In the genomic region with DNA sequence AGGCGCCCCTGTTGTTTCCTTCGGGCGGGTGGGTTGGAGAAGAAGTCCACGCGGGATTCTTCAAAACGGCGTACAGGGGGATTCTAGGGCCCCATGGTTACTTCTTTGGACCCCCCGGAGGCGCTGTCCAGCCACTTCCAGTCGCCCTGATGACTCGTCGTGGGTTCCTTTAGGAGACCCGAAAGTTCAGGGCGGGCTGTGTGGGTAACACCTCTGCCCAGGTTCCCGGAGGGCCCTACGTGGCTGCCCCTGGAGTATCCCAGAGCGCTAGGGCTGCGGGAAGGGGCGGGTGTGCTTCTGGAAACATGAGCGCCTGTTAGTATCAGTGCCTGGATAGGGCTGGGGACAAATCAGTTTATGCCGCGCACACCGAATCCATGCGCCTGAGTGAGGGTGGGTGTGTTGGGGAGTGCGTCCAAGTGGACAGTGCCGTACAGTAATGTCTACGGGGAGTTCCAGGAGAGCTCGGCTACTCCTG, we compare ENCODE assay signal across 6 cellular contexts. TPM values are rescaled to one million over a fixed set of nuclear protein-coding genes. Genes with fewer than 3 reads are reported as not detected.
A peak's percentile ranks its signal among the peaks of the same experiment; 100 is the strongest.
DNase-seq lines count a peak whose midpoint lies in the region; ATAC-seq and TF ChIP-seq lines count a peak whose summit lies in the region.

No MANE protein-coding gene starts in this region.

- TF ChIP-seq CTCF in A673 (conservative IDR thresholded peaks at IDR 0.05; ENCODE audit: low read depth, low read length) (no peak), mesothelial cell of epicardium (IDR thresholded peaks at IDR 0.05; ENCODE audit: unreplicated experiment) (no peak)

- H3K9me3 ChIP-seq in A673 (ENCODE audit: low read depth, low read length, poor library complexity, severe bottlenecking): no peaks in the 10 kb centered on the region

- H3K4me3 Mint-ChIP-seq in activated naive CD8-positive, alpha-beta T cell: peak overlapping the region; percentile 79
- H3K4me3 Mint-ChIP-seq in mesothelial cell of epicardium: peak overlapping the region; percentile 72

- H3K27ac ChIP-seq in A673 (ENCODE audit: low read depth, low read length, poor library complexity, severe bottlenecking): no peak overlapping the region

- peak overlapping the region; percentile 58 for H3K4me3 ChIP-seq in A673 (ENCODE audit: low read depth, low read length, poor library complexity, severe bottlenecking)

- no peaks in the 10 kb centered on the region for H3K27me3 ChIP-seq in A673 (replicated peaks; ENCODE audit: insufficient read depth, low read depth, low read length, poor library complexity)

- H3K27me3 Mint-ChIP-seq in activated naive CD8-positive, alpha-beta T cell: no peaks in the 10 kb centered on the region
- H3K27me3 Mint-ChIP-seq in mesothelial cell of epicardium (ENCODE audit: low read depth): peaks cover 22% of the 10 kb centered on the region

- H3K4me1 ChIP-seq in A673 (ENCODE audit: insufficient read depth, low read length, poor library complexity, severe bottlenecking): peaks cover 17% of the 10 kb centered on the region

- DNase-seq in A673 (ENCODE audit: low spot score) (peak; percentile 81), HPDE6-E6E7 (ENCODE audit: extremely low spot score) (peak; percentile 49), mesothelial cell of epicardium (ENCODE audit: low spot score in 2 of 2, unreplicated experiment in 2 of 2) (no peak)

- BruUV-seq in A673 (replicated peaks; lab: Mats Ljungman, UMichigan): no TSS peak

- H3K27ac Mint-ChIP-seq in activated naive CD8-positive, alpha-beta T cell: peak overlapping the region; percentile 58
- H3K27ac Mint-ChIP-seq in mesothelial cell of epicardium: peak overlapping the region; percentile 67

- POLR2A ChIA-PET in A673 (lab: Charles Lee; ENCODE audit: low non-redundant PET): no interaction called here

- H3K36me3 ChIP-seq in A673 (ENCODE audit: insufficient read depth, low read length, poor library complexity, severe bottlenecking): no peaks in the 10 kb centered on the region

- H3K36me3 Mint-ChIP-seq in activated naive CD8-positive, alpha-beta T cell: no peaks in the 10 kb centered on the region
- H3K36me3 Mint-ChIP-seq in mesothelial cell of epicardium: peaks cover 2% of the 10 kb centered on the region

- peaks cover 16% of the 10 kb centered on the region for H3K4me1 Mint-ChIP-seq in activated naive CD8-positive, alpha-beta T cell (ENCODE audit: low read depth)
- peaks cover 23% of the 10 kb centered on the region for H3K4me1 Mint-ChIP-seq in mesothelial cell of epicardium

- CTCF ChIA-PET in A673 (lab: Charles Lee): interaction anchor here (0.5 to 3.4 kb wide), 12 partner anchors 9 to 252 kb away, joined by 3 to 47 read pairs (median 4); a partner anchor contains a TSS

- H3K9me3 Mint-ChIP-seq in activated naive CD8-positive, alpha-beta T cell (ENCODE audit: low read depth): no peaks in the 10 kb centered on the region
- no peaks in the 10 kb centered on the region for H3K9me3 Mint-ChIP-seq in mesothelial cell of epicardium

- intact Hi-C loops in A673 (cut with micrococcal nuclease; ENCODE audit: unreplicated experiment): loop anchor here (1.0 kb wide), 1 partner anchor 190 kb away; no protein-coding TSS in a partner anchor

- ATAC-seq in HG02623 (IDR thresholded peaks at IDR 0.05; ENCODE audit: unreplicated experiment) (no peak), HG03442 (IDR thresholded peaks at IDR 0.05; ENCODE audit: unreplicated experiment) (no peak)

RNA-seq across cellular contexts. Expression of a gene that starts 0.6 kb away (rescaled TPM):
- 0.84 and 1.5 TPM in 2 replicates for total RNA-seq in A673 (2021)
- total RNA-seq in mesothelial cell of epicardium: 97.9 to 99.3 TPM (median 98.9 TPM) in 3 replicates

RNA-seq across cellular contexts. Expression of a gene that starts 12.5 kb away (rescaled TPM):
- total RNA-seq in A673 (2021): 30.7 and 33.1 TPM in 2 replicates
- 17.3 to 24.8 TPM (median 24.5 TPM) in 3 replicates for total RNA-seq in mesothelial cell of epicardium

RNA-seq across cellular contexts. Expression of a gene that starts 24.3 kb away (rescaled TPM):
- total RNA-seq in A673 (2021): 51.1 and 60.8 TPM in 2 replicates
- total RNA-seq in mesothelial cell of epicardium: 63.8 to 74.5 TPM (median 71.2 TPM) in 3 replicates

RNA-seq across cellular contexts. Expression of a gene that starts 29.2 kb away (rescaled TPM):
- total RNA-seq in A673 (2021) (0.80 and 1.0 TPM in 2 replicates), mesothelial cell of epicardium (0.20 to 0.23 TPM (median 0.22 TPM) in 3 replicates)

Comparison
In these comparisons a context has a peak if more than half of its experiments do, and no peak if none do; other contexts are left out.
1. DNase-seq: peak in A673 (single experiment) and HPDE6-E6E7 (single experiment); none in mesothelial cell of epicardium (0 of 2).
2. RNA of a gene that starts 0.6 kb away (total RNA-seq): 97.9 to 99.3 TPM in mesothelial cell of epicardium; 0.84 to 1.5 TPM in A673; every median in the first group is over 10 times any median in the second.